Comparison of ENCODE assay signal across 21 cellular contexts in the genomic region with DNA sequence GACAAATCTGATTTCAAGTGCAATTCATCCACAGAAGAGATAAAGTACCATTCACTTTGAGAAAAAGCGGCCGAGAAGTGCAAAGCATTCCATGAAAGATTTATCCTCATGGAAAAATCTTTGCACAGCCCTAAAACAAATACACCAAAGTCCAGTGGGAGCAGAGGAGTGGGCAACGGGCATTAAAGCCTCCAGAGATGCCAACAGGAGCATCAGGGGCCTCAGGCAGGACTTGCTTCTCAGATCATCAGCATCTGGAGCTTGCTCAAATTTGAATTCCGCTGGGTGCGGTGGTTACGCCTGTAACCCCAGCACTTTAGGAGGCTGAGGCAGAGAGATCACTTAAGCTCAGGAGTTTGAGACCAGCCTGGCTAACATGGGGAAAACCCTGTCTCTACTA.
DNase-seq lines count a peak whose midpoint lies in the region; ATAC-seq, FAIRE-seq and TF ChIP-seq lines count a peak whose summit lies in the region.
"Had no signal": no experiment of that assay in that cellular context is flagged by ENCODE, and none has a peak within 500 bp of the region (broad histone marks: within the 10 kb centered on the region; RNA-seq: fewer than 3 reads in every experiment).

No MANE protein-coding gene starts in this region.

- intact Hi-C loops in HepG2 (cut with micrococcal nuclease; ENCODE audit: unreplicated experiment) (no loop called here), right lobe of liver (cut with DNase I) (no loop called here)

- H3K9ac ChIP-seq in HepG2 (ENCODE audit: insufficient read depth, low read depth, low read length), result no peak overlapping the region
- peak overlapping the region; percentile 44 for H3K9ac ChIP-seq in trophoblast cell (ENCODE audit: low read length)

- H2AK5ac ChIP-seq in trophoblast cell (ENCODE audit: low read length), result no peak overlapping the region

- H3K18ac ChIP-seq in trophoblast cell (ENCODE audit: low read length), result no peak overlapping the region

- H3K79me1 ChIP-seq in trophoblast cell (ENCODE audit: low read length), result no peaks in the 10 kb centered on the region

- TF ChIP-seq POLR2A in HepG2 (IDR thresholded peaks at IDR 0.05; ENCODE audit: insufficient read depth in 1 of 2, low read depth in 2 of 2, low read length in 2 of 2), result no peak
- TF ChIP-seq POLR2A in right lobe of liver (IDR thresholded peaks at IDR 0.05), result no peak
- no peak for TF ChIP-seq POLR2A in erythroblast (IDR thresholded peaks at IDR 0.05; ENCODE audit: low read length)

- H2AFZ ChIP-seq in HepG2 (ENCODE audit: low read length), result no peak overlapping the region
- H2AFZ ChIP-seq in trophoblast cell (ENCODE audit: insufficient read depth, low read length, poor library complexity), result no peak overlapping the region
- H2AFZ ChIP-seq: GM23338 had no signal

- H3K9me3 ChIP-seq in HepG2 (ENCODE audit: low read length) (no peaks in the 10 kb centered on the region), right lobe of liver (no peaks in the 10 kb centered on the region), trophoblast cell (ENCODE audit: insufficient read depth, low read depth, low read length) (no peaks in the 10 kb centered on the region)
- H3K9me3 ChIP-seq: BE2C had no signal

- H3K4me2 ChIP-seq in HepG2 (ENCODE audit: low read depth, low read length) (no peak overlapping the region), trophoblast cell (ENCODE audit: low read length) (no peak overlapping the region)
- H3K4me2 ChIP-seq: GM23338 had no signal

- 58% methylated on average over 6 of the region's 6 CpGs for WGBS in HepG2 (ENCODE audit: low lambda C conversion rate)
- 46% methylated on average over 3 of the region's 6 CpGs for WGBS in right lobe of liver (ENCODE audit: insufficient coverage, low coverage, low lambda C conversion rate, missing lambda C conversion rate)
- no CpG with 5 or more reads among the region's 6 CpGs for WGBS in trophoblast cell (ENCODE audit: extremely low coverage, insufficient coverage, insufficient read length)

- DNase-seq in HepG2 (ENCODE audit: low spot score) (peak; percentile 57), right lobe of liver (no peak), trophoblast cell (no peak), EL (no peak), erythroblast (lab: John Stamatoyannopoulos, UW) (no peak)
- DNase-seq: 8988T; ACHN; AML-193; BE2C; C1 segment of cervical spinal cord; Calu3; CD4-positive, alpha-beta memory T cell; COR-L47; DMS53; DMS79 treated with DMSO at 0.1 percent for 48 hours; H9 had no signal

- ATAC-seq in HepG2, result peak; percentile 67
- no peak for ATAC-seq in right lobe of liver
- ATAC-seq: GM23338, HCT116 had no signal

- H4K20me1 ChIP-seq in HepG2 (ENCODE audit: insufficient read depth, low read length), result no peaks in the 10 kb centered on the region

- no peak for TF ChIP-seq RAD21 in HepG2 (CRISPR knock-in tag; IDR thresholded peaks at IDR 0.05)

- H3K4me3 ChIP-seq in HepG2 (replicated peaks in 1 of 3; ENCODE audit: insufficient read depth in 1 of 3, low read depth in 2 of 3, low read length in 3 of 3), result no peak overlapping the region
- H3K4me3 ChIP-seq in right lobe of liver, result no peak overlapping the region
- H3K4me3 ChIP-seq in trophoblast cell (ENCODE audit: low read depth, low read length), result no peak overlapping the region
- H3K4me3 ChIP-seq: GM23338 had no signal

- in situ Hi-C loops in HepG2 (cut with HindIII; ENCODE audit: extremely low pct_ligation_motif_present, low pct_unique_long_range_greater_than_20kb), result no loop called here

- peaks cover 6 to 9% of the 10 kb centered on the region in 2 experiments; a peak in 4 of 5 replicates for H3K36me3 ChIP-seq in HepG2 (replicated peaks in 1 of 2; ENCODE audit: control insufficient read depth in 1 of 2, insufficient read depth in 2 of 2, low read length in 2 of 2)
- no peaks in the 10 kb centered on the region for H3K36me3 ChIP-seq in right lobe of liver
- H3K36me3 ChIP-seq in trophoblast cell (ENCODE audit: control insufficient read depth in 1 of 2, insufficient read depth in 2 of 2, low read length in 2 of 2), result no peaks in the 10 kb centered on the region
- H3K36me3 ChIP-seq: BE2C had no signal

- H3K27me3 ChIP-seq in HepG2 (ENCODE audit: control insufficient read depth in 1 of 2, insufficient read depth in 2 of 2, low read length in 2 of 2), result no peaks in the 10 kb centered on the region
- H3K27me3 ChIP-seq in right lobe of liver, result no peaks in the 10 kb centered on the region
- H3K27me3 ChIP-seq in trophoblast cell (ENCODE audit: insufficient read depth, low read length), result no peaks in the 10 kb centered on the region
- H3K27me3 ChIP-seq: BE2C had no signal

- H3K79me2 ChIP-seq in HepG2 (ENCODE audit: insufficient read depth, low read length), result no peaks in the 10 kb centered on the region
- no peaks in the 10 kb centered on the region for H3K79me2 ChIP-seq in trophoblast cell (ENCODE audit: control insufficient read depth, insufficient read depth, low read length, poor library complexity)

- H3K4me1 ChIP-seq in HepG2 (ENCODE audit: insufficient read depth, low read length), result peaks cover 28% of the 10 kb centered on the region
- no peaks in the 10 kb centered on the region for H3K4me1 ChIP-seq in right lobe of liver
- H3K4me1 ChIP-seq in trophoblast cell (ENCODE audit: control insufficient read depth in 1 of 2, insufficient read depth in 2 of 2, low read length in 2 of 2), result no peaks in the 10 kb centered on the region
- H3K4me1 ChIP-seq: BE2C had no signal

- H2BK5ac ChIP-seq in trophoblast cell (ENCODE audit: low read depth, low read length, poor library complexity), result no peak overlapping the region

- no peak overlapping the region for H3K4ac ChIP-seq in trophoblast cell (ENCODE audit: low read depth, low read length)

- FAIRE-seq in HepG2 (lab: Jason Lieb, UNC), result no peak
- FAIRE-seq: G401.6, GM12892 had no signal

- H4K91ac ChIP-seq in trophoblast cell (ENCODE audit: low read depth, low read length), result no peak overlapping the region

- BruUV-seq in HepG2 (replicated peaks; lab: Mats Ljungman, UMichigan), result no TSS peak

- TF ChIP-seq CTCF in HepG2 (CRISPR knock-in tag; IDR thresholded peaks at IDR 0.05), result no peak
- TF ChIP-seq CTCF in right lobe of liver (IDR thresholded peaks at IDR 0.05), result no peak
- no peak for TF ChIP-seq CTCF in VCaP (conservative IDR thresholded peaks at IDR 0.05)

- no peak overlapping the region for H4K12ac ChIP-seq in trophoblast cell (ENCODE audit: low read depth, low read length)

- no peak overlapping the region for H4K8ac ChIP-seq in trophoblast cell (ENCODE audit: low read depth, low read length)

- no peak overlapping the region for H3K23ac ChIP-seq in trophoblast cell (ENCODE audit: low read length)

- CTCF ChIA-PET in HepG2 (lab: Yijun Ruan, JAX; ENCODE audit: low intra/inter-chr PET ratio, low total read pairs), result no interaction called here

- TF ChIP-seq EP300 in HepG2 (IDR thresholded peaks at IDR 0.05; ENCODE audit: low read depth in 2 of 2, low read length in 2 of 2) (no peak), HepG2 (CRISPR knock-in tag; IDR thresholded peaks at IDR 0.05; ENCODE audit: borderline replicate concordance) (no peak)

- H2BK12ac ChIP-seq in trophoblast cell (ENCODE audit: low read length), result no peak overlapping the region

- H3K27ac ChIP-seq in HepG2 (ENCODE audit: extremely low read length, insufficient read depth, low read length) (no peak overlapping the region), right lobe of liver (no peak overlapping the region), VCaP (peak overlapping the region; percentile 65), trophoblast cell (ENCODE audit: low read depth, low read length) (no peak overlapping the region)

- no peak overlapping the region for H2BK120ac ChIP-seq in trophoblast cell (ENCODE audit: insufficient read depth, low read length, poor library complexity)

- POLR2A ChIA-PET in HepG2 (lab: Yijun Ruan, JAX), result no interaction called here

- H3K14ac ChIP-seq in trophoblast cell (ENCODE audit: low read length), result no peak overlapping the region

TF ChIP-seq in HepG2, 621 proteins besides CTCF, POLR2A, EP300 and RAD21 (continues in another document):
- no peak for TF ChIP-seq FOXM1 (CRISPR knock-in tag; IDR thresholded peaks at IDR 0.05)
- TF ChIP-seq TEAD3 (CRISPR knock-in tag; optimal IDR thresholded peaks at IDR 0.05; ENCODE audit: borderline replicate concordance), result peak; percentile 28
- TF ChIP-seq, protein P1, sequence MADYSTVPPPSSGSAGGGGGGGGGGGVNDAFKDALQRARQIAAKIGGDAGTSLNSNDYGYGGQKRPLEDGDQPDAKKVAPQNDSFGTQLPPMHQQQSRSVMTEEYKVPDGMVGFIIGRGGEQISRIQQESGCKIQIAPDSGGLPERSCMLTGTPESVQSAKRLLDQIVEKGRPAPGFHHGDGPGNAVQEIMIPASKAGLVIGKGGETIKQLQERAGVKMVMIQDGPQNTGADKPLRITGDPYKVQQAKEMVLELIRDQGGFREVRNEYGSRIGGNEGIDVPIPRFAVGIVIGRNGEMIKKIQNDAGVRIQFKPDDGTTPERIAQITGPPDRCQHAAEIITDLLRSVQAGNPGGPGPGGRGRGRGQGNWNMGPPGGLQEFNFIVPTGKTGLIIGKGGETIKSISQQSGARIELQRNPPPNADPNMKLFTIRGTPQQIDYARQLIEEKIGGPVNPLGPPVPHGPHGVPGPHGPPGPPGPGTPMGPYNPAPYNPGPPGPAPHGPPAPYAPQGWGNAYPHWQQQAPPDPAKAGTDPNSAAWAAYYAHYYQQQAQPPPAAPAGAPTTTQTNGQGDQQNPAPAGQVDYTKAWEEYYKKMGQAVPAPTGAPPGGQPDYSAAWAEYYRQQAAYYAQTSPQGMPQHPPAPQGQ (CRISPR knock-in tag; IDR thresholded peaks at IDR 0.05; ENCODE audit: borderline replicate concordance), result no peak
- TF ChIP-seq MIXL1 (CRISPR knock-in tag; IDR thresholded peaks at IDR 0.05), result no peak
- TF ChIP-seq PHF21A (CRISPR knock-in tag; IDR thresholded peaks at IDR 0.05), result 0 out of 2 replicates have a peak, but pooled peaks have one; percentile 51
- TF ChIP-seq HNRNPL (IDR thresholded peaks at IDR 0.05; ENCODE audit: low read depth, low read length), result peak; percentile 84
- TF ChIP-seq, protein P2, sequence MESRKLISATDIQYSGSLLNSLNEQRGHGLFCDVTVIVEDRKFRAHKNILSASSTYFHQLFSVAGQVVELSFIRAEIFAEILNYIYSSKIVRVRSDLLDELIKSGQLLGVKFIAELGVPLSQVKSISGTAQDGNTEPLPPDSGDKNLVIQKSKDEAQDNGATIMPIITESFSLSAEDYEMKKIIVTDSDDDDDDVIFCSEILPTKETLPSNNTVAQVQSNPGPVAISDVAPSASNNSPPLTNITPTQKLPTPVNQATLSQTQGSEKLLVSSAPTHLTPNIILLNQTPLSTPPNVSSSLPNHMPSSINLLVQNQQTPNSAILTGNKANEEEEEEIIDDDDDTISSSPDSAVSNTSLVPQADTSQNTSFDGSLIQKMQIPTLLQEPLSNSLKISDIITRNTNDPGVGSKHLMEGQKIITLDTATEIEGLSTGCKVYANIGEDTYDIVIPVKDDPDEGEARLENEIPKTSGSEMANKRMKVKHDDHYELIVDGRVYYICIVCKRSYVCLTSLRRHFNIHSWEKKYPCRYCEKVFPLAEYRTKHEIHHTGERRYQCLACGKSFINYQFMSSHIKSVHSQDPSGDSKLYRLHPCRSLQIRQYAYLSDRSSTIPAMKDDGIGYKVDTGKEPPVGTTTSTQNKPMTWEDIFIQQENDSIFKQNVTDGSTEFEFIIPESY (CRISPR knock-in tag; IDR thresholded peaks at IDR 0.05), result peak; percentile 91
- TF ChIP-seq NRL (CRISPR knock-in tag; IDR thresholded peaks at IDR 0.05; ENCODE audit: borderline replicate concordance), result no peak
